19 cellular contexts compared by ENCODE assay signal in genomic region chr9:111610149-111610548, GRCh38. TPM values are rescaled to one million over a fixed set of nuclear protein-coding genes. Genes with fewer than 3 reads are reported as not detected.
DNase-seq lines count a peak whose midpoint lies in the region; ATAC-seq, FAIRE-seq and TF ChIP-seq lines count a peak whose summit lies in the region.
"Had no signal": no experiment of that assay in that cellular context is flagged by ENCODE, and none has a peak within 500 bp of the region (broad histone marks: within the 10 kb centered on the region; RNA-seq: fewer than 3 reads in every experiment).

No MANE protein-coding gene starts in this region.

- H3K79me2 ChIP-seq in keratinocyte (ENCODE audit: control insufficient read depth, insufficient read depth, low read length): no peaks in the 10 kb centered on the region

- TF ChIP-seq POLR2A in breast epithelium (IDR thresholded peaks at IDR 0.05) (no peak), body of pancreas (IDR thresholded peaks at IDR 0.05) (no peak)

- H3K27me3 ChIP-seq in breast epithelium: no peaks in the 10 kb centered on the region
- H3K27me3 ChIP-seq in keratinocyte (ENCODE audit: control insufficient read depth, extremely low read depth, insufficient read depth, low read length): no peaks in the 10 kb centered on the region
- no peaks in the 10 kb centered on the region for H3K27me3 ChIP-seq in body of pancreas
- H3K27me3 ChIP-seq: BLaER1 treated with 17β-estradiol and CSF1 and Interleukin-3, amounts not matched to agents 10 nM and 100 nM had no signal

- peaks cover 7% of the 10 kb centered on the region for H3K4me1 Mint-ChIP-seq in MCF 10A (ENCODE audit: insufficient read depth, unreplicated experiment)
- H3K4me1 Mint-ChIP-seq in nephron: peaks cover 11% of the 10 kb centered on the region

- H3K4me1 ChIP-seq in breast epithelium: no peaks in the 10 kb centered on the region
- H3K4me1 ChIP-seq in keratinocyte (ENCODE audit: control insufficient read depth, extremely low read depth, insufficient read depth, low read length): peaks cover 8% of the 10 kb centered on the region
- H3K4me1 ChIP-seq in body of pancreas: peaks cover 5% of the 10 kb centered on the region
- H3K4me1 ChIP-seq: BLaER1 treated with 17β-estradiol and CSF1 and Interleukin-3, amounts not matched to agents 10 nM and 100 nM had no signal

- H3K9me3 ChIP-seq in breast epithelium (no peaks in the 10 kb centered on the region), keratinocyte (ENCODE audit: control insufficient read depth, low read depth, low read length) (no peaks in the 10 kb centered on the region), body of pancreas (no peaks in the 10 kb centered on the region)
- H3K9me3 ChIP-seq: BLaER1 treated with 17β-estradiol and CSF1 and Interleukin-3, amounts not matched to agents 10 nM and 100 nM; Caco-2 had no signal

- POLR2A ChIA-PET in MCF 10A (lab: Yijun Ruan, JAX): interaction anchor here (0.9 to 1.0 kb wide), 2 partner anchors 9 to 12 kb away, joined by 3 to 4 read pairs; no protein-coding TSS in a partner anchor

- peaks cover 12% of the 10 kb centered on the region for H3K27me3 Mint-ChIP-seq in MCF 10A (ENCODE audit: insufficient read depth, unreplicated experiment)
- peaks cover 4% of the 10 kb centered on the region for H3K27me3 Mint-ChIP-seq in nephron (ENCODE audit: low read depth)

- CTCF ChIA-PET in MCF 10A (lab: Yijun Ruan, JAX): interaction anchor here (1.6 kb wide), 1 partner anchor 12 kb away, joined by 5 read pairs; no protein-coding TSS in a partner anchor

- no peak for ATAC-seq in body of pancreas
- ATAC-seq in GM21737 (IDR thresholded peaks at IDR 0.05; ENCODE audit: unreplicated experiment): no peak
- ATAC-seq: SK-N-SH treated with all-trans-retinoic acid at 6 μM for 48 hours had no signal

- no peak overlapping the region for H3K27ac Mint-ChIP-seq in MCF 10A (ENCODE audit: low read depth, unreplicated experiment)
- peak overlapping the region; percentile 86 to 92 (median 89) for H3K27ac Mint-ChIP-seq in nephron
- H3K27ac Mint-ChIP-seq: CD4-positive, alpha-beta memory T cell had no signal

- H3K9me3 Mint-ChIP-seq in MCF 10A (ENCODE audit: unreplicated experiment): no peaks in the 10 kb centered on the region
- H3K9me3 Mint-ChIP-seq in nephron: no peaks in the 10 kb centered on the region
- H3K9me3 Mint-ChIP-seq: CD4-positive, alpha-beta memory T cell had no signal

- H3K9ac ChIP-seq in keratinocyte (ENCODE audit: control insufficient read depth, extremely low read depth, insufficient read depth, low read length): no peak overlapping the region
- H3K9ac ChIP-seq: BLaER1 treated with 17β-estradiol and CSF1 and Interleukin-3, amounts not matched to agents 10 nM and 100 nM had no signal

- peak; percentile 65 for FAIRE-seq in keratinocyte (lab: Jason Lieb, UNC)
- FAIRE-seq: GM12891, H54 had no signal

- TF ChIP-seq CTCF in breast epithelium (IDR thresholded peaks at IDR 0.05) (no peak), MCF 10A (IDR thresholded peaks at IDR 0.05; ENCODE audit: unreplicated experiment) (no peak), keratinocyte (optimal IDR thresholded peaks at IDR 0.05 in 1 of 3, IDR thresholded peaks at IDR 0.05 in 1 of 3, conservative IDR thresholded peaks at IDR 0.05 in 1 of 3; ENCODE audit: extremely low read depth in 1 of 3, insufficient read depth in 2 of 3, low read length in 3 of 3) (no peak), nephron (IDR thresholded peaks at IDR 0.05; ENCODE audit: unreplicated experiment in 3 of 3) (no peak), body of pancreas (IDR thresholded peaks at IDR 0.05) (no peak)

- H3K36me3 Mint-ChIP-seq in MCF 10A (ENCODE audit: insufficient read depth, unreplicated experiment) (no peaks in the 10 kb centered on the region), nephron (ENCODE audit: low read depth) (no peaks in the 10 kb centered on the region)
- H3K36me3 Mint-ChIP-seq: CD4-positive, alpha-beta memory T cell had no signal

- DNase-seq in breast epithelium (ENCODE audit: low spot score in 2 of 2) (no peak), MCF 10A (ENCODE audit: unreplicated experiment) (no peak), keratinocyte (ENCODE audit: low read depth, low spot score) (no peak), body of pancreas (no peak), HT-29 (ENCODE audit: low spot score) (no peak)
- DNase-seq: 8988T; Caco-2; CD4-positive, alpha-beta memory T cell; DMS 273 treated with DMSO at 0.1 percent for 48 hours; KBM-7; NCI-H1092; NCI-H1436; NCI-H1930 had no signal

- intact Hi-C loops in breast epithelium (cut with DNase I; ENCODE audit: low total_unique reads): no loop called here
- intact Hi-C loops in MCF 10A (cut with micrococcal nuclease): no loop called here
- intact Hi-C loops in body of pancreas (cut with DNase I): no loop called here

- H3K36me3 ChIP-seq in breast epithelium: no peaks in the 10 kb centered on the region
- no peaks in the 10 kb centered on the region for H3K36me3 ChIP-seq in keratinocyte (ENCODE audit: control insufficient read depth in 2 of 2, extremely low read depth in 1 of 2, insufficient read depth in 2 of 2, low read length in 2 of 2)
- no peaks in the 10 kb centered on the region for H3K36me3 ChIP-seq in body of pancreas (replicated peaks in 1 of 2; ENCODE audit: insufficient read depth in 1 of 2, low read depth in 2 of 2)
- H3K36me3 ChIP-seq: BLaER1 treated with 17β-estradiol and CSF1 and Interleukin-3, amounts not matched to agents 10 nM and 100 nM had no signal

- peak overlapping the region; percentile 63 for H2AFZ ChIP-seq in keratinocyte (ENCODE audit: control insufficient read depth, low read length)

- H4K20me1 ChIP-seq in keratinocyte (ENCODE audit: control insufficient read depth, extremely low read depth, insufficient read depth, low read length): no peaks in the 10 kb centered on the region
- H4K20me1 ChIP-seq: BLaER1 treated with 17β-estradiol and CSF1 and Interleukin-3, amounts not matched to agents 10 nM and 100 nM had no signal

- BruUV-seq in MCF 10A (replicated peaks; lab: Mats Ljungman, UMichigan): no TSS peak

- H3K4me3 ChIP-seq in breast epithelium (no peak overlapping the region), keratinocyte (ENCODE audit: control insufficient read depth in 2 of 3, extremely low read depth in 1 of 3, insufficient read depth in 2 of 3, low read depth in 1 of 3, low read length in 3 of 3) (no peak overlapping the region), body of pancreas (no peak overlapping the region)
- H3K4me3 ChIP-seq: BLaER1 treated with 17β-estradiol and CSF1 and Interleukin-3, amounts not matched to agents 10 nM and 100 nM had no signal

- dilution Hi-C loops in keratinocyte (cut with MboI; ENCODE audit: extremely low pct_ligation_motif_present, low sequenced_read_pairs): no loop called here

- H3K9me1 ChIP-seq in keratinocyte (ENCODE audit: control insufficient read depth, extremely low read depth, insufficient read depth, low read length): no peaks in the 10 kb centered on the region

- peak overlapping the region; percentile 35 to 52 for H3K27ac ChIP-seq in breast epithelium
- H3K27ac ChIP-seq in keratinocyte (ENCODE audit: control insufficient read depth, insufficient read depth, low read length): no peak overlapping the region
- H3K27ac ChIP-seq in body of pancreas: no peak overlapping the region
- H3K27ac ChIP-seq: BLaER1 treated with 17β-estradiol and CSF1 and Interleukin-3, amounts not matched to agents 10 nM and 100 nM had no signal

- 62 to 70% methylated on average over 4 to 5 of the region's 5 CpGs for WGBS in body of pancreas, 2 donors

- peak overlapping the region; percentile 13 for H3K4me2 ChIP-seq in keratinocyte (ENCODE audit: control insufficient read depth, extremely low read depth, insufficient read depth, low read depth, low read length)
- H3K4me2 ChIP-seq: BLaER1 treated with 17β-estradiol and CSF1 and Interleukin-3, amounts not matched to agents 10 nM and 100 nM had no signal

- H3K4me3 Mint-ChIP-seq in MCF 10A (ENCODE audit: unreplicated experiment) (no peak overlapping the region), nephron (no peak overlapping the region)
- H3K4me3 Mint-ChIP-seq: CD4-positive, alpha-beta memory T cell had no signal

RNA-seq across cellular contexts. Expression of gene PTGR1, which starts 10.7 kb away (rescaled TPM):
- 10 to 100 TPM; 30.0 to 87.1 (median 68.2) TPM for total RNA-seq in breast epithelium
- total RNA-seq in MCF 10A (2022): 27.4 and 27.8 TPM in 2 replicates
- 45.1 to 66.0 TPM (median 65.6 TPM) in 3 replicates for polyA plus RNA-seq in keratinocyte
- 39.4 TPM for polyA plus RNA-seq in keratinocyte (2011; ENCODE audit: low read depth)
- 57.8 and 68.0 TPM in 2 replicates for polyA plus RNA-seq in keratinocyte (2011; cell fraction: cytosol; rRNA removed)
- polyA plus RNA-seq in keratinocyte (2011; cell fraction: nucleus; rRNA removed): 40.7 and 57.4 TPM in 2 replicates
- polyA plus RNA-seq in keratinocyte (2012; ENCODE audit: low replicate concordance): 52.1 and 69.1 TPM in 2 replicates
- polyA minus RNA-seq in keratinocyte: 5.6 to 33.0 TPM (median 18.8 TPM) in 3 replicates
- 25.5 TPM for polyA minus RNA-seq in keratinocyte (2011; cell fraction: cytosol; rRNA and poly(A)+ RNA removed)
- 11.0 and 22.5 TPM in 2 replicates for polyA minus RNA-seq in keratinocyte (2011; cell fraction: nucleus; rRNA and poly(A)+ RNA removed)
- 10 to 100 TPM in 1 of 2 donors, 1 to 10 TPM in 1; 8.2 to 18.9 TPM for total RNA-seq in body of pancreas
- total RNA-seq in HT-29 (2014; rRNA removed; shearing (Covaris generic)): 39.8 and 41.3 TPM in 2 replicates

RNA-seq across cellular contexts. Expression of gene DNAJC25, which starts 21.0 kb away (rescaled TPM):
- total RNA-seq in breast epithelium (10 to 100 TPM; 10.5 to 13.0 (median 11.7) TPM), MCF 10A (2022) (10.9 and 11.6 TPM in 2 replicates), body of pancreas (10 to 100 TPM in 1 of 2 donors, 1 to 10 TPM in 1; 4.2 to 21.1 TPM)
- polyA plus RNA-seq in keratinocyte: 4.0 to 7.3 TPM (median 4.7 TPM) in 3 replicates
- 16.9 TPM for polyA plus RNA-seq in keratinocyte (2011; ENCODE audit: low read depth)
- 3.3 and 5.1 TPM in 2 replicates for polyA plus RNA-seq in keratinocyte (2011; cell fraction: cytosol; rRNA removed)
- polyA plus RNA-seq in keratinocyte (2011; cell fraction: nucleus; rRNA removed): 5.0 and 7.3 TPM in 2 replicates
- polyA plus RNA-seq in keratinocyte (2012; ENCODE audit: low replicate concordance): 4.5 and 6.4 TPM in 2 replicates
- 0.75 to 1.8 TPM (median 1.7 TPM) in 3 replicates for polyA minus RNA-seq in keratinocyte
- polyA minus RNA-seq in keratinocyte (2011; cell fraction: cytosol; rRNA and poly(A)+ RNA removed): 1.9 TPM
- 1.3 and 1.7 TPM in 2 replicates for polyA minus RNA-seq in keratinocyte (2011; cell fraction: nucleus; rRNA and poly(A)+ RNA removed)
- total RNA-seq in HT-29 (2014; rRNA removed; shearing (Covaris generic)): 4.7 and 7.7 TPM in 2 replicates

RNA-seq across cellular contexts. Expression of gene GNG10, which starts 51.3 kb away (rescaled TPM):
- total RNA-seq in breast epithelium: 10 to 100 TPM; 53.4 to 95.7 (median 91.4) TPM
- total RNA-seq in MCF 10A (2022): 42.0 and 61.7 TPM in 2 replicates
- polyA plus RNA-seq in keratinocyte: 66.2 to 89.8 TPM (median 68.8 TPM) in 3 replicates
- polyA plus RNA-seq in keratinocyte (2011; ENCODE audit: low read depth): 4.6 TPM
- polyA plus RNA-seq in keratinocyte (2011; cell fraction: cytosol; rRNA removed): 78.7 and 132 TPM in 2 replicates
- polyA plus RNA-seq in keratinocyte (2011; cell fraction: nucleus; rRNA removed): 18.9 and 26.0 TPM in 2 replicates
- polyA plus RNA-seq in keratinocyte (2012; ENCODE audit: low replicate concordance): 26.6 and 55.8 TPM in 2 replicates
- 12.6 to 18.8 TPM (median 17.5 TPM) in 3 replicates for polyA minus RNA-seq in keratinocyte
- polyA minus RNA-seq in keratinocyte (2011; cell fraction: cytosol; rRNA and poly(A)+ RNA removed): 27.4 TPM
- polyA minus RNA-seq in keratinocyte (2011; cell fraction: nucleus; rRNA and poly(A)+ RNA removed): 6.6 and 7.5 TPM in 2 replicates
- total RNA-seq in body of pancreas: 10 to 100 TPM in 1 of 2 donors, 1 to 10 TPM in 1; 5.9 to 16.6 TPM
- total RNA-seq in HT-29 (2014; rRNA removed; shearing (Covaris generic)): 8.6 and 13.7 TPM in 2 replicates

Comparison
In these comparisons a context has a peak if more than half of its experiments do, and no peak if none do; other contexts are left out.
1. H3K27ac ChIP-seq: peak in breast epithelium (2 of 2); none in keratinocyte (single experiment) and body of pancreas (0 of 4).